29 cellular contexts compared by ENCODE assay signal in the genomic region with DNA sequence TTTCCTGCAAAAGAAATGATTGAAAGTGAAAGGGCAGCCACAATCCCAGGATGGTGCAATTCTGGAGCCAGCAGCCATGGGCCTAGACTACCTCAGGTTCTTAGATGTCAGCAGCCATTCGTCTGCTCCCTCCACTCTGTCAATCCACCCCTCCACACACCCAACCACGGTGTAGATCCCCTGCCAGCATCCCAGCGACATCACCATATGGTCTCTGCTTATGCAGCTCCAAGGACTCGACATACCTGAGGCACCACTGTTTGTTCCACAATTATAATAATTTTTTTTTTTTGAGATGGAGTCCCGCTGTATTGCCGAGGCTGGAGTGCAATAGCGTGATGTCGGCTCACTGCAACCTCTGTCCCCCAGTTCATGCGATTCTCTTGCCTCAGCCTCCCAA. TPM values are rescaled to one million over a fixed set of nuclear protein-coding genes. Genes with fewer than 3 reads are reported as not detected.
A peak's percentile ranks its signal among the peaks of the same experiment; 100 is the strongest.
DNase-seq lines count a peak whose midpoint lies in the region; ATAC-seq and TF ChIP-seq lines count a peak whose summit lies in the region.
"Had no signal": no experiment of that assay in that cellular context is flagged by ENCODE, and none has a peak within 500 bp of the region (broad histone marks: within the 10 kb centered on the region; RNA-seq: fewer than 3 reads in every experiment).

No MANE protein-coding gene starts in this region.

- H3K36me3 ChIP-seq in esophagus squamous epithelium (peaks cover 0 to 2% (median 0%) of the 10 kb centered on the region in 3 donors), psoas muscle (ENCODE audit: insufficient read depth in 1 of 2, low read depth in 1 of 2) (peaks cover 3 to 51% of the 10 kb centered on the region in 2 donors), aorta (ENCODE audit: control insufficient read depth in 1 of 2, insufficient read depth in 2 of 2, low read length in 1 of 2) (no peaks in the 10 kb centered on the region)
- H3K36me3 ChIP-seq: SJCRH30 had no signal

- ATAC-seq in psoas muscle (no peak), aorta (ENCODE audit: low FRiP score) (no peak), GM21447 (IDR thresholded peaks at IDR 0.05; ENCODE audit: unreplicated experiment) (no peak)

- intact Hi-C loops in esophagus squamous epithelium (cut with DNase I) = no loop called here
- intact Hi-C loops in psoas muscle (cut with DNase I) = no loop called here
- intact Hi-C loops in aorta (cut with DNase I) = no loop called here

- H3K27ac ChIP-seq in esophagus squamous epithelium (peak overlapping the region in 3 of 4 donors; percentile 43 to 78 (median 62)), psoas muscle (peak overlapping the region; percentile 48), aorta (ENCODE audit: low read depth in 1 of 2, low read length in 2 of 2) (peak overlapping the region in 1 of 2 donors; percentile 77)
- H3K27ac ChIP-seq: parathyroid adenoma, SJCRH30 had no signal

- DNase-seq in NCI-H82 (lab: John Stamatoyannopoulos, UW) (peak; percentile 38), NCI-H82 treated with DMSO at 0.1 percent for 48 hours (lab: John Stamatoyannopoulos, UW; ENCODE audit: unreplicated experiment) (no peak), esophagus squamous epithelium (lab: John Stamatoyannopoulos, UW) (no peak), psoas muscle (no peak), aorta (peak; percentile 41 to 51), GM13977 (ENCODE audit: low spot score) (no peak), HUDEP-2 (lab: John Stamatoyannopoulos, UW; ENCODE audit: unreplicated experiment in 76 of 76) (no peak)
- DNase-seq: 8988T; activated CD4-positive, alpha-beta T cell treated with anti-CD3 and anti-CD28 coated beads, Interleukin-2, amount 10 ng/mL, durations not matched to agents 7 days and 5 days; activated gamma-delta T cell; activated naive CD8-positive, alpha-beta T cell treated with anti-CD3 and anti-CD28 coated beads for 36 hours; activated T-cell treated with anti-CD3 and anti-CD28 coated beads, Interleukin-2, amount 50 U/mL, for 24 hours; central memory CD4-positive, alpha-beta T cell; DMS79 treated with DMSO at 0.1 percent for 48 hours; GDM1; HCEC 1CT; hypothalamus; left colon; mesendoderm; NCI-H1092; NCI-H1694 treated with DMSO at 0.1 percent for 48 hours; right cardiac atrium; RPMI8226; SJCRH30; stimulated activated CD4-positive, alpha-beta T cell treated with anti-CD3 and anti-CD28 coated beads, Interleukin-2, amount 100 ng/mL, for 48 hours; SW 1271; upper lobe of left lung had no signal

- H3K4me3 ChIP-seq in esophagus squamous epithelium (no peak overlapping the region), psoas muscle (no peak overlapping the region), aorta (ENCODE audit: low read length in 2 of 2) (no peak overlapping the region)
- H3K4me3 ChIP-seq: SJCRH30, upper lobe of left lung had no signal

- no peaks in the 10 kb centered on the region for H3K9me3 ChIP-seq in esophagus squamous epithelium
- H3K9me3 ChIP-seq in psoas muscle = no peaks in the 10 kb centered on the region
- H3K9me3 ChIP-seq in aorta (ENCODE audit: control insufficient read depth, low read length) = no peaks in the 10 kb centered on the region
- H3K9me3 ChIP-seq: SJCRH30, upper lobe of left lung had no signal

- 81 to 90% methylated on average over 9 of the region's 9 CpGs for WGBS in esophagus squamous epithelium, 2 donors
- 85 to 92% (median 87%) methylated on average over 9 of the region's 9 CpGs for WGBS in psoas muscle, 3 donors
- 78 to 83% methylated on average over 9 of the region's 9 CpGs for WGBS in aorta, 2 donors

- H3K4me1 ChIP-seq in esophagus squamous epithelium = peaks cover 0 to 41% (median 25%) of the 10 kb centered on the region in 3 donors
- peaks cover 46% of the 10 kb centered on the region for H3K4me1 ChIP-seq in psoas muscle
- H3K4me1 ChIP-seq in aorta (ENCODE audit: control insufficient read depth in 1 of 2, insufficient read depth in 2 of 2, low read length in 2 of 2) = peaks cover 2 to 3% of the 10 kb centered on the region in 2 donors
- H3K4me1 ChIP-seq: parathyroid adenoma had no signal

- TF ChIP-seq CTCF in esophagus squamous epithelium (IDR thresholded peaks at IDR 0.05) = no peak
- TF ChIP-seq CTCF in psoas muscle (IDR thresholded peaks at IDR 0.05) = no peak
- TF ChIP-seq CTCF in GM13977 (IDR thresholded peaks at IDR 0.05; ENCODE audit: extremely low read depth, insufficient read depth, missing control alignments) = no peak

- no peak for TF ChIP-seq POLR2A in esophagus squamous epithelium (IDR thresholded peaks at IDR 0.05)

- no peaks in the 10 kb centered on the region for H3K27me3 ChIP-seq in esophagus squamous epithelium
- no peaks in the 10 kb centered on the region for H3K27me3 ChIP-seq in psoas muscle (ENCODE audit: insufficient read depth in 3 of 3, low read length in 2 of 3)
- no peaks in the 10 kb centered on the region for H3K27me3 ChIP-seq in aorta (ENCODE audit: control insufficient read depth in 1 of 2, insufficient read depth in 2 of 2, low read length in 1 of 2)
- H3K27me3 ChIP-seq: SJCRH30, upper lobe of left lung had no signal

- in situ Hi-C loops in GM13977 (cut with MboI; ENCODE audit: low pct_unique_long_range_greater_than_20kb, low sequenced_read_pairs, unreplicated experiment) = no loop called here

RNA-seq across cellular contexts. Expression of gene SYNC, which starts 6.5 kb away (rescaled TPM):
- 10 to 100 TPM in 2 of 4 donors, 1 to 10 TPM in 2; 2.9 to 31.7 (median 9.1) TPM for total RNA-seq in esophagus squamous epithelium
- 10 to 100 TPM; 40.4 to 82.5 (median 54.4) TPM for total RNA-seq in psoas muscle
- 10 to 100 TPM; 46.1 to 74.7 (median 49.1) TPM for polyA plus RNA-seq in psoas muscle
- total RNA-seq in aorta = 10 to 100 TPM; 37.5 to 89.8 TPM
- 10 to 100 TPM; 11.4 to 36.8 TPM for polyA plus RNA-seq in aorta
- total RNA-seq: activated CD4-positive, alpha-beta T cell treated with anti-CD3 and anti-CD28 coated beads, Interleukin-2, amount 10 ng/mL, durations not matched to agents 7 days and 5 days; activated naive CD8-positive, alpha-beta T cell treated with anti-CD3 and anti-CD28 coated beads for 36 hours had no signal

RNA-seq across cellular contexts. Expression of gene RBBP4, which starts 45.0 kb away (rescaled TPM):
- total RNA-seq in esophagus squamous epithelium = 100 to 1,000 TPM in 1 of 4 donors, 10 to 100 TPM in 3; 59.6 to 102 (median 85.1) TPM
- 10 to 100 TPM; 66.3 to 87.8 (median 85.1) TPM for total RNA-seq in psoas muscle
- 10 to 100 TPM; 29.5 to 59.7 (median 46.6) TPM for polyA plus RNA-seq in psoas muscle
- 100 to 1,000 TPM; 106 to 114 TPM for total RNA-seq in aorta
- 10 to 100 TPM; 31.4 to 41.3 TPM for polyA plus RNA-seq in aorta

RNA-seq across cellular contexts. Expression of gene ZBTB8OS, which starts 45.7 kb away (rescaled TPM):
- total RNA-seq in esophagus squamous epithelium (10 to 100 TPM; 12.3 to 26.9 (median 21.1) TPM), psoas muscle (10 to 100 TPM; 25.3 to 38.5 (median 29.4) TPM), aorta (10 to 100 TPM; 36.3 to 37.8 TPM)
- polyA plus RNA-seq in psoas muscle (10 to 100 TPM; 42.9 to 76.4 (median 47.6) TPM), aorta (10 to 100 TPM; 43.6 to 78.3 TPM)

Comparison
In these comparisons a context has a peak if more than half of its experiments do, and no peak if none do; other contexts are left out.
1. DNase-seq: peak in NCI-H82 (single experiment) and aorta (2 of 2); none in NCI-H82 treated with DMSO at 0.1 percent for 48 hours (single experiment), esophagus squamous epithelium (single experiment), psoas muscle (0 of 2), GM13977 (single experiment) and HUDEP-2 (0 of 76).